ENCODE assay signal across 8 cellular contexts in genomic region chr7:6826151-6826550, GRCh38. TPM values are rescaled to one million over a fixed set of nuclear protein-coding genes. Genes with fewer than 3 reads are reported as not detected.
DNase-seq lines count a peak whose midpoint lies in the region; ATAC-seq and TF ChIP-seq lines count a peak whose summit lies in the region.
"Not testable (repeated sequence)": the region's sequence is repeated elsewhere in the genome, so short reads cannot be mapped to it uniquely, and the experiment has no call there.

CCZ1B (minus strand) TSS chr7:6826275; CDS start chr7:6826197, 78 bp downstream.

- H3K27me3 Mint-ChIP-seq in activated CD4-positive, alpha-beta T cell treated with anti-CD3 and anti-CD28 coated beads, Interleukin-2, amount 10 ng/mL, durations not matched to agents 24 days and 14 days, result not testable (repeated sequence)

- not testable (repeated sequence) for TF ChIP-seq CTCF in liver (IDR thresholded peaks at IDR 0.05; ENCODE audit: low read depth, low read length, missing input control)

- H3K36me3 Mint-ChIP-seq in activated CD4-positive, alpha-beta T cell treated with anti-CD3 and anti-CD28 coated beads, Interleukin-2, amount 10 ng/mL, durations not matched to agents 24 days and 14 days (ENCODE audit: low read depth), result peaks cover 14% of the 10 kb centered on the region

- peaks cover 13% of the 10 kb centered on the region for H3K36me3 ChIP-seq in BLaER1
- not testable (repeated sequence) for H3K36me3 ChIP-seq in liver (ENCODE audit: control insufficient read depth in 4 of 4, insufficient read depth in 3 of 4, low read depth in 1 of 4, low read length in 3 of 4)

- H3K27ac Mint-ChIP-seq in activated CD4-positive, alpha-beta T cell treated with anti-CD3 and anti-CD28 coated beads, Interleukin-2, amount 10 ng/mL, durations not matched to agents 24 days and 14 days, result peak within 1 kb of the TSS; percentile 94

- whole genome bisulfite sequencing in liver, result 3% methylated on average over 24 of the region's 35 CpGs

- H3K4me3 Mint-ChIP-seq in activated CD4-positive, alpha-beta T cell treated with anti-CD3 and anti-CD28 coated beads, Interleukin-2, amount 10 ng/mL, durations not matched to agents 24 days and 14 days, result peak within 1 kb of the TSS; percentile 96

- H3K9me3 Mint-ChIP-seq in activated CD4-positive, alpha-beta T cell treated with anti-CD3 and anti-CD28 coated beads, Interleukin-2, amount 10 ng/mL, durations not matched to agents 24 days and 14 days, result not testable (repeated sequence)

- peak within 1 kb of the TSS; percentile 67 for H3K4me2 ChIP-seq in BLaER1

- intact Hi-C loops in activated CD4-positive, alpha-beta T cell treated with anti-CD3 and anti-CD28 coated beads, Interleukin-2, amount 10 ng/mL, durations not matched to agents 24 days and 14 days (cut with micrococcal nuclease), result not testable (repeated sequence)

- H3K9ac ChIP-seq in BLaER1, result peak within 1 kb of the TSS; percentile 66
- H3K9ac ChIP-seq in liver (ENCODE audit: low read depth in 1 of 2, low read length in 2 of 2), result not testable (repeated sequence)

- not testable (repeated sequence) for H3K9me3 ChIP-seq in BLaER1; liver (ENCODE audit: control insufficient read depth in 4 of 4, low read length in 3 of 4)

- DNase-seq in NCI-H526 treated with DMSO at 0.1 percent for 48 hours (lab: John Stamatoyannopoulos, UW), result peak; percentile 22
- peak; percentile 98 for DNase-seq in activated CD4-positive, alpha-beta T cell treated with anti-CD3 and anti-CD28 coated beads, Interleukin-2, amount 10 ng/mL, durations not matched to agents 24 days and 14 days
- DNase-seq in stimulated activated CD4-positive, alpha-beta T cell treated with anti-CD3 and anti-CD28 coated beads, Interleukin-2, amount 100 ng/mL, for 24 hours, result peak; percentile 83 to 92

- peaks cover 20% of the 10 kb centered on the region for H3K4me1 ChIP-seq in BLaER1
- not testable (repeated sequence) for H3K4me1 ChIP-seq in liver (ENCODE audit: control insufficient read depth in 4 of 4, insufficient read depth in 4 of 4, low read length in 3 of 4)

- H3K27ac ChIP-seq in BLaER1, result peak within 1 kb of the TSS; percentile 80
- H3K27ac ChIP-seq in cingulate gyrus (ENCODE audit: low read depth, low read length), result peak within 1 kb of the TSS; percentile 29
- H3K27ac ChIP-seq in liver (ENCODE audit: low read depth in 1 of 2, low read length in 2 of 2), result peak within 1 kb of the TSS in 1 of 2 donors; percentile 12

- TF ChIP-seq RAD21 in liver (IDR thresholded peaks at IDR 0.05), result not testable (repeated sequence)

- not testable (repeated sequence) for H3K27me3 ChIP-seq in BLaER1; liver (ENCODE audit: control insufficient read depth in 4 of 4, insufficient read depth in 4 of 4, low read length in 3 of 4)

- ATAC-seq in GM19328 (IDR thresholded peaks at IDR 0.05; ENCODE audit: unreplicated experiment), result peak; percentile 100
- peak; percentile 97 for ATAC-seq in HG03442 (IDR thresholded peaks at IDR 0.05; ENCODE audit: unreplicated experiment)

- not testable (repeated sequence) for H4K20me1 ChIP-seq in BLaER1

- H3K4me1 Mint-ChIP-seq in activated CD4-positive, alpha-beta T cell treated with anti-CD3 and anti-CD28 coated beads, Interleukin-2, amount 10 ng/mL, durations not matched to agents 24 days and 14 days, result not testable (repeated sequence)

- H3K4me3 ChIP-seq in BLaER1 (peak within 1 kb of the TSS; percentile 67), liver (ENCODE audit: low read depth in 1 of 3, low read length in 3 of 3) (peak within 1 kb of the TSS; percentile 41 to 64 (median 54))

TF ChIP-seq in liver, 16 proteins besides CTCF, POLR2A, EP300 and RAD21:
- peak; percentile 70 to 88 for TF ChIP-seq GABPA (IDR thresholded peaks at IDR 0.05 in 1 of 2, conservative IDR thresholded peaks at IDR 0.05 in 1 of 2)

RNA-seq across cellular contexts. Expression of gene CCZ1B, which starts in this region (rescaled TPM):
- total RNA-seq in activated CD4-positive, alpha-beta T cell treated with anti-CD3 and anti-CD28 coated beads, Interleukin-2, amount 10 ng/mL, durations not matched to agents 24 days and 14 days, result 78.1 and 83.8 TPM in 2 replicates
- 10 to 100 TPM; 22.2 to 23.8 TPM for total RNA-seq in liver
- polyA plus RNA-seq in liver, result 1 to 10 TPM; 9.6 to 9.9 TPM

Comparison
In these comparisons a context has a peak if more than half of its experiments do, and no peak if none do; other contexts are left out.
1. DNase-seq: peak in every context shown above with its lines; median percentile 98 in activated CD4-positive, alpha-beta T cell treated with anti-CD3 and anti-CD28 coated beads, Interleukin-2, amount 10 ng/mL, durations not matched to agents 24 days and 14 days; 88 in stimulated activated CD4-positive, alpha-beta T cell treated with anti-CD3 and anti-CD28 coated beads, Interleukin-2, amount 100 ng/mL, for 24 hours; 22 in NCI-H526 treated with DMSO at 0.1 percent for 48 hours.